In the genomic region with DNA sequence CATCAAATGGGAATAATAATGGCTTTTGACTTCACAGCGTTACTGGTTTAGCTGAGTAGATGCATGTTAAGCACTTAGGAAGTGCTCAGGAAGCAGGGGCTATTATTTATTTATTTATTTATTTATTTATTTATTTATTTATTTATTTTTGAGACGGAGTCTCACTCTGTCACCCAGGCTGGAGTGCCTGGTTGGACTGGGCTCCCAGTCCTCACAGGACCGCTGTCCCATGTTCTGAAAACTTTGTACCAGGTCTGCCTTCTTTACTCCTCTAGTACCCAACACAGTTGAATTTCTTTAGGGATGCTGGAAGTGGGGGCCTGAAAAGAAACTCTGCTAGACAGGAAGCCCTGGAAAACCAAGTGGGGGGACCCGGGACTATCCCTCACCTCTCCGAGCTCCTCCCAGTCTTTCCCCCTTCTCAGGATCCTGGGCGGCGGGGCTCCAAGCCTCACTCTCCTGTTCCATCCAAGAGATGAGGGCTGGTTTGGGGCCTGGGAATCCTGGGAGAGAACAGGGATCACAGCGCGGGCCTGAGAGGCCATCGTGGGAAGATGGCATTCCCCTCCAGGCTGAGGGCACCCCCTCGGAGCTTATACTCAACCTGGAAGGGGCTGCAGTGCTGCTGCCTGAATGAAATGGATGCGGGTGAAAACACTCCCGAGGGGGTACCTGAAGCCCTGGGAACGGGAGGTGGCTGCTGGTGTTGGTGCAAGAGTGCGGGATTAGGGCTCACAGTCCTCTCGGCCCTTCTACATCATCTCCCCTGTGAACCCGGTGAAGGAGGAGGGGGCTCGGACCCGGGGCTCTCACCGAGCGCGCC, we compare ENCODE assay signal across 1 cellular context.
TF ChIP-seq lines count a peak whose summit lies in the region.

No MANE protein-coding gene starts in this region.

TF ChIP-seq in HepG2, 621 proteins besides CTCF, POLR2A, EP300 and RAD21 (continued from another document):
- no peak for TF ChIP-seq ZNF777 (CRISPR knock-in tag; IDR thresholded peaks at IDR 0.05)
- TF ChIP-seq HNRNPLL (IDR thresholded peaks at IDR 0.05; ENCODE audit: low read depth, low read length, poor library complexity, severe bottlenecking): no peak
- 0 out of 2 replicates have a peak, but pooled peaks have one; percentile 77 for TF ChIP-seq BRCA1 (CRISPR knock-in tag; IDR thresholded peaks at IDR 0.05)
- TF ChIP-seq MYC (CRISPR knock-in tag; IDR thresholded peaks at IDR 0.05; ENCODE audit: borderline replicate concordance): no peak
- TF ChIP-seq SNAPC2 (CRISPR knock-in tag; IDR thresholded peaks at IDR 0.05): no peak
- no peak for TF ChIP-seq NFATC3 (CRISPR knock-in tag; IDR thresholded peaks at IDR 0.05)
- TF ChIP-seq FOXA3 (CRISPR knock-in tag; IDR thresholded peaks at IDR 0.05): no peak
- peak; percentile 6; the same call in 1 of the 2 replicates for TF ChIP-seq ZFP36L1 (CRISPR knock-in tag; IDR thresholded peaks at IDR 0.05)
- TF ChIP-seq ZNF614 (CRISPR knock-in tag; IDR thresholded peaks at IDR 0.05; ENCODE audit: borderline replicate concordance): no peak
- TF ChIP-seq PHB2 (IDR thresholded peaks at IDR 0.05; ENCODE audit: partially characterized antibody): no peak
- no peak for TF ChIP-seq NCOR1 (IDR thresholded peaks at IDR 0.05; ENCODE audit: borderline replicate concordance, low read length)
- no peak for TF ChIP-seq FOSL1 (CRISPR knock-in tag; IDR thresholded peaks at IDR 0.05; ENCODE audit: borderline replicate concordance)
- TF ChIP-seq ZNF138 (CRISPR knock-in tag; IDR thresholded peaks at IDR 0.05; ENCODE audit: low read depth): no peak
- no peak for TF ChIP-seq ZNF7 (CRISPR knock-in tag; IDR thresholded peaks at IDR 0.05)
- peak; percentile 51; the same call in 1 of the 2 replicates for TF ChIP-seq ZNF501 (CRISPR knock-in tag; IDR thresholded peaks at IDR 0.05)
- TF ChIP-seq ZNF441 (CRISPR knock-in tag; IDR thresholded peaks at IDR 0.05; ENCODE audit: borderline replicate concordance): peak; percentile 23; the same call in 1 of the 2 replicates
- TF ChIP-seq, protein P1, sequence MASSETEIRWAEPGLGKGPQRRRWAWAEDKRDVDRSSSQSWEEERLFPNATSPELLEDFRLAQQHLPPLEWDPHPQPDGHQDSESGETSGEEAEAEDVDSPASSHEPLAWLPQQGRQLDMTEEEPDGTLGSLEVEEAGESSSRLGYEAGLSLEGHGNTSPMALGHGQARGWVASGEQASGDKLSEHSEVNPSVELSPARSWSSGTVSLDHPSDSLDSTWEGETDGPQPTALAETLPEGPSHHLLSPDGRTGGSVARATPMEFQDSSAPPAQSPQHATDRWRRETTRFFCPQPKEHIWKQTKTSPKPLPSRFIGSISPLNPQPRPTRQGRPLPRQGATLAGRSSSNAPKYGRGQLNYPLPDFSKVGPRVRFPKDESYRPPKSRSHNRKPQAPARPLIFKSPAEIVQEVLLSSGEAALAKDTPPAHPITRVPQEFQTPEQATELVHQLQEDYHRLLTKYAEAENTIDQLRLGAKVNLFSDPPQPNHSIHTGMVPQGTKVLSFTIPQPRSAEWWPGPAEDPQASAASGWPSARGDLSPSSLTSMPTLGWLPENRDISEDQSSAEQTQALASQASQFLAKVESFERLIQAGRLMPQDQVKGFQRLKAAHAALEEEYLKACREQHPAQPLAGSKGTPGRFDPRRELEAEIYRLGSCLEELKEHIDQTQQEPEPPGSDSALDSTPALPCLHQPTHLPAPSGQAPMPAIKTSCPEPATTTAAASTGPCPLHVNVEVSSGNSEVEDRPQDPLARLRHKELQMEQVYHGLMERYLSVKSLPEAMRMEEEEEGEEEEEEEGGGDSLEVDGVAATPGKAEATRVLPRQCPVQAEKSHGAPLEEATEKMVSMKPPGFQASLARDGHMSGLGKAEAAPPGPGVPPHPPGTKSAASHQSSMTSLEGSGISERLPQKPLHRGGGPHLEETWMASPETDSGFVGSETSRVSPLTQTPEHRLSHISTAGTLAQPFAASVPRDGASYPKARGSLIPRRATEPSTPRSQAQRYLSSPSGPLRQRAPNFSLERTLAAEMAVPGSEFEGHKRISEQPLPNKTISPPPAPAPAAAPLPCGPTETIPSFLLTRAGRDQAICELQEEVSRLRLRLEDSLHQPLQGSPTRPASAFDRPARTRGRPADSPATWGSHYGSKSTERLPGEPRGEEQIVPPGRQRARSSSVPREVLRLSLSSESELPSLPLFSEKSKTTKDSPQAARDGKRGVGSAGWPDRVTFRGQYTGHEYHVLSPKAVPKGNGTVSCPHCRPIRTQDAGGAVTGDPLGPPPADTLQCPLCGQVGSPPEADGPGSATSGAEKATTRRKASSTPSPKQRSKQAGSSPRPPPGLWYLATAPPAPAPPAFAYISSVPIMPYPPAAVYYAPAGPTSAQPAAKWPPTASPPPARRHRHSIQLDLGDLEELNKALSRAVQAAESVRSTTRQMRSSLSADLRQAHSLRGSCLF (CRISPR knock-in tag; IDR thresholded peaks at IDR 0.05; ENCODE audit: borderline replicate concordance): 0 out of 2 replicates have a peak, but pooled peaks have one; percentile 21
- TF ChIP-seq MYNN (CRISPR knock-in tag; IDR thresholded peaks at IDR 0.05; ENCODE audit: low read depth): no peak
- TF ChIP-seq ZUFSP (CRISPR knock-in tag; IDR thresholded peaks at IDR 0.05; ENCODE audit: borderline replicate concordance): no peak
- TF ChIP-seq ARHGAP35 (CRISPR knock-in tag; IDR thresholded peaks at IDR 0.05; ENCODE audit: borderline replicate concordance): no peak
- TF ChIP-seq ZFP90 (CRISPR knock-in tag; IDR thresholded peaks at IDR 0.05; ENCODE audit: borderline replicate concordance): peak; percentile 57; the same call in 1 of the 2 replicates
- no peak for TF ChIP-seq ATF7 (IDR thresholded peaks at IDR 0.05)
- TF ChIP-seq ATF7 (CRISPR knock-in tag; IDR thresholded peaks at IDR 0.05): no peak
- no peak for TF ChIP-seq MTF2 (CRISPR knock-in tag; IDR thresholded peaks at IDR 0.05; ENCODE audit: borderline replicate concordance)
- TF ChIP-seq SRSF4 (IDR thresholded peaks at IDR 0.05; ENCODE audit: low read depth, low read length, poor library complexity, severe bottlenecking): no peak
- peak; percentile 34; the same call in 1 of the 2 replicates for TF ChIP-seq NR0B2 (CRISPR knock-in tag; IDR thresholded peaks at IDR 0.05)
- TF ChIP-seq KMT2A (CRISPR knock-in tag; IDR thresholded peaks at IDR 0.05): no peak
- no peak for TF ChIP-seq RFX3 (CRISPR knock-in tag; IDR thresholded peaks at IDR 0.05)
- peak; percentile 40; the same call in 1 of the 2 replicates for TF ChIP-seq HIVEP1 (CRISPR knock-in tag; IDR thresholded peaks at IDR 0.05)
- TF ChIP-seq ZBTB7B (CRISPR knock-in tag; IDR thresholded peaks at IDR 0.05): no peak
- TF ChIP-seq, protein P2, sequence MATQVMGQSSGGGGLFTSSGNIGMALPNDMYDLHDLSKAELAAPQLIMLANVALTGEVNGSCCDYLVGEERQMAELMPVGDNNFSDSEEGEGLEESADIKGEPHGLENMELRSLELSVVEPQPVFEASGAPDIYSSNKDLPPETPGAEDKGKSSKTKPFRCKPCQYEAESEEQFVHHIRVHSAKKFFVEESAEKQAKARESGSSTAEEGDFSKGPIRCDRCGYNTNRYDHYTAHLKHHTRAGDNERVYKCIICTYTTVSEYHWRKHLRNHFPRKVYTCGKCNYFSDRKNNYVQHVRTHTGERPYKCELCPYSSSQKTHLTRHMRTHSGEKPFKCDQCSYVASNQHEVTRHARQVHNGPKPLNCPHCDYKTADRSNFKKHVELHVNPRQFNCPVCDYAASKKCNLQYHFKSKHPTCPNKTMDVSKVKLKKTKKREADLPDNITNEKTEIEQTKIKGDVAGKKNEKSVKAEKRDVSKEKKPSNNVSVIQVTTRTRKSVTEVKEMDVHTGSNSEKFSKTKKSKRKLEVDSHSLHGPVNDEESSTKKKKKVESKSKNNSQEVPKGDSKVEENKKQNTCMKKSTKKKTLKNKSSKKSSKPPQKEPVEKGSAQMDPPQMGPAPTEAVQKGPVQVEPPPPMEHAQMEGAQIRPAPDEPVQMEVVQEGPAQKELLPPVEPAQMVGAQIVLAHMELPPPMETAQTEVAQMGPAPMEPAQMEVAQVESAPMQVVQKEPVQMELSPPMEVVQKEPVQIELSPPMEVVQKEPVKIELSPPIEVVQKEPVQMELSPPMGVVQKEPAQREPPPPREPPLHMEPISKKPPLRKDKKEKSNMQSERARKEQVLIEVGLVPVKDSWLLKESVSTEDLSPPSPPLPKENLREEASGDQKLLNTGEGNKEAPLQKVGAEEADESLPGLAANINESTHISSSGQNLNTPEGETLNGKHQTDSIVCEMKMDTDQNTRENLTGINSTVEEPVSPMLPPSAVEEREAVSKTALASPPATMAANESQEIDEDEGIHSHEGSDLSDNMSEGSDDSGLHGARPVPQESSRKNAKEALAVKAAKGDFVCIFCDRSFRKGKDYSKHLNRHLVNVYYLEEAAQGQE (IDR thresholded peaks at IDR 0.05; ENCODE audit: borderline replicate concordance in 1 of 2, low read depth in 1 of 2, low read length in 2 of 2): peak; percentile 28 to 87
- TF ChIP-seq ZNF768 (CRISPR knock-in tag; IDR thresholded peaks at IDR 0.05): no peak
- TF ChIP-seq TEAD2 (CRISPR knock-in tag; IDR thresholded peaks at IDR 0.05): no peak
- no peak for TF ChIP-seq ZNF253 (CRISPR knock-in tag; IDR thresholded peaks at IDR 0.05; ENCODE audit: borderline replicate concordance)
- TF ChIP-seq ATF7-NPFF (CRISPR knock-in tag; IDR thresholded peaks at IDR 0.05; ENCODE audit: low read depth): 0 out of 2 replicates have a peak, but pooled peaks have one; percentile 71
- peak; percentile 60; the same call in 1 of the 2 replicates for TF ChIP-seq CREB3 (CRISPR knock-in tag; IDR thresholded peaks at IDR 0.05)
